8 cellular contexts compared by ENCODE assay signal in genomic region chr9:136342191-136343120, GRCh38. TPM values are rescaled to one million over a fixed set of nuclear protein-coding genes. Genes with fewer than 3 reads are reported as not detected.
DNase-seq lines count a peak whose midpoint lies in the region; ATAC-seq, FAIRE-seq and TF ChIP-seq lines count a peak whose summit lies in the region.

No MANE protein-coding gene starts in this region.

- no peaks in the 10 kb centered on the region for H3K9me3 Mint-ChIP-seq in activated naive CD8-positive, alpha-beta T cell treated with anti-CD3 and anti-CD28 coated beads, Interleukin-2, amount 50 U/mL, for 24 hours
- no peaks in the 10 kb centered on the region for H3K9me3 Mint-ChIP-seq in progenitor cell of endocrine pancreas (ENCODE audit: low read depth)

- H3K4me3 ChIP-seq in left ventricle myocardium inferior, result peak overlapping the region; percentile 64
- H3K4me3 ChIP-seq in urinary bladder (ENCODE audit: low read depth, low read length), result peak overlapping the region; percentile 38

- H3K27me3 Mint-ChIP-seq in activated naive CD8-positive, alpha-beta T cell treated with anti-CD3 and anti-CD28 coated beads, Interleukin-2, amount 50 U/mL, for 24 hours, result no peaks in the 10 kb centered on the region
- no peaks in the 10 kb centered on the region for H3K27me3 Mint-ChIP-seq in progenitor cell of endocrine pancreas

- H3K27ac ChIP-seq in left ventricle myocardium inferior (replicated peaks), result peak overlapping the region; percentile 96
- H3K27ac ChIP-seq in urinary bladder (ENCODE audit: low read depth), result no peak overlapping the region

- ATAC-seq in activated naive CD8-positive, alpha-beta T cell treated with anti-CD3 and anti-CD28 coated beads, Interleukin-2, amount 50 U/mL, for 24 hours, result no peak
- no peak for ATAC-seq in HG03159 (IDR thresholded peaks at IDR 0.05; ENCODE audit: unreplicated experiment)

- H3K27me3 ChIP-seq in left ventricle myocardium inferior (ENCODE audit: low read depth), result no peaks in the 10 kb centered on the region

- WGBS in urinary bladder, result 10% methylated on average over 59 of the region's 59 CpGs

- peaks cover 15% of the 10 kb centered on the region for H3K36me3 ChIP-seq in left ventricle myocardium inferior
- H3K36me3 ChIP-seq in urinary bladder (ENCODE audit: insufficient read depth), result no peaks in the 10 kb centered on the region

- H3K4me3 Mint-ChIP-seq in activated naive CD8-positive, alpha-beta T cell treated with anti-CD3 and anti-CD28 coated beads, Interleukin-2, amount 50 U/mL, for 24 hours, result no peak overlapping the region
- H3K4me3 Mint-ChIP-seq in progenitor cell of endocrine pancreas (ENCODE audit: low read depth), result peak overlapping the region; percentile 59

- no peaks in the 10 kb centered on the region for H3K4me1 Mint-ChIP-seq in activated naive CD8-positive, alpha-beta T cell treated with anti-CD3 and anti-CD28 coated beads, Interleukin-2, amount 50 U/mL, for 24 hours
- H3K4me1 Mint-ChIP-seq in progenitor cell of endocrine pancreas (ENCODE audit: low read depth), result peaks cover 3% of the 10 kb centered on the region

- intact Hi-C loops in left ventricle myocardium inferior (cut with micrococcal nuclease), result no loop called here

- no peak for TF ChIP-seq POLR2A in GM12891 (IDR thresholded peaks at IDR 0.05; ENCODE audit: low read depth, low read length)
- TF ChIP-seq POLR2A in H54 (IDR thresholded peaks at IDR 0.05; ENCODE audit: low read depth, low read length), result no peak

- no peaks in the 10 kb centered on the region for H3K9me3 ChIP-seq in left ventricle myocardium inferior (replicated peaks)

- H3K4me1 ChIP-seq in left ventricle myocardium inferior (peaks cover 73% of the 10 kb centered on the region), urinary bladder (ENCODE audit: insufficient read depth) (no peaks in the 10 kb centered on the region)

- no peak for FAIRE-seq in GM12891 (lab: Jason Lieb, UNC)
- no peak for FAIRE-seq in H54 (lab: Jason Lieb, UNC)

- no peak overlapping the region for H3K27ac Mint-ChIP-seq in activated naive CD8-positive, alpha-beta T cell treated with anti-CD3 and anti-CD28 coated beads, Interleukin-2, amount 50 U/mL, for 24 hours
- H3K27ac Mint-ChIP-seq in progenitor cell of endocrine pancreas, result peak overlapping the region; percentile 87

- DNase-seq in GM12891 (ENCODE audit: insufficient read length, low spot score) (peak; percentile 80), RPMI7951 (ENCODE audit: low read depth) (peak; percentile 69), left ventricle myocardium inferior (peak; percentile 87), progenitor cell of endocrine pancreas (ENCODE audit: low spot score, unreplicated experiment) (peak; percentile 87), H54 (ENCODE audit: insufficient read length, low spot score) (no peak)
- DNase-seq in activated naive CD8-positive, alpha-beta T cell treated with anti-CD3 and anti-CD28 coated beads, Interleukin-2, amount 50 U/mL, for 24 hours, result peak; percentile 79

- H3K36me3 Mint-ChIP-seq in activated naive CD8-positive, alpha-beta T cell treated with anti-CD3 and anti-CD28 coated beads, Interleukin-2, amount 50 U/mL, for 24 hours (ENCODE audit: low read depth), result no peaks in the 10 kb centered on the region
- H3K36me3 Mint-ChIP-seq in progenitor cell of endocrine pancreas (ENCODE audit: insufficient read depth), result peaks cover 4% of the 10 kb centered on the region

- TF ChIP-seq CTCF in left ventricle myocardium inferior (IDR thresholded peaks at IDR 0.05; ENCODE audit: borderline replicate concordance) (no peak), progenitor cell of endocrine pancreas (IDR thresholded peaks at IDR 0.05; ENCODE audit: unreplicated experiment) (no peak)

TF ChIP-seq in GM12891, 5 proteins besides CTCF, POLR2A, EP300 and RAD21:
- TF ChIP-seq TAF1 (IDR thresholded peaks at IDR 0.05; ENCODE audit: low read depth, low read length), result no peak
- TF ChIP-seq PAX5 (IDR thresholded peaks at IDR 0.05; ENCODE audit: insufficient read depth, low read length, severe bottlenecking), result no peak
- TF ChIP-seq POLR2AphosphoS5 (IDR thresholded peaks at IDR 0.05; ENCODE audit: low read depth, low read length), result no peak
- TF ChIP-seq POU2F2 (IDR thresholded peaks at IDR 0.05; ENCODE audit: low read depth, low read length), result no peak
- TF ChIP-seq SPI1 (IDR thresholded peaks at IDR 0.05; ENCODE audit: low read depth, low read length), result no peak

RNA-seq across cellular contexts. Expression of gene GPSM1, which starts 15.1 kb away (rescaled TPM):
- 0.04 TPM for polyA plus RNA-seq in GM12891 (2012; ENCODE audit: low read depth, missing spikeins)
- 6.3 and 6.6 TPM in 2 replicates for total RNA-seq in RPMI7951 (2014; rRNA removed; shearing (Covaris generic))
- total RNA-seq in left ventricle myocardium inferior, result 69.0 TPM
- 79.2 and 82.2 TPM in 2 replicates for total RNA-seq in progenitor cell of endocrine pancreas
- 22.3 TPM for total RNA-seq in urinary bladder
- polyA plus RNA-seq in urinary bladder, result 13.5 TPM

RNA-seq across cellular contexts. Expression of gene DNLZ, which starts 21.1 kb away (rescaled TPM):
- polyA plus RNA-seq in GM12891 (2012; ENCODE audit: low read depth, missing spikeins), result 12.1 TPM
- 15.3 and 17.1 TPM in 2 replicates for total RNA-seq in RPMI7951 (2014; rRNA removed; shearing (Covaris generic))
- total RNA-seq in left ventricle myocardium inferior, result 37.6 TPM
- total RNA-seq in progenitor cell of endocrine pancreas, result 16.2 and 18.4 TPM in 2 replicates
- total RNA-seq in urinary bladder, result 4.2 TPM
- 14.9 TPM for polyA plus RNA-seq in urinary bladder

RNA-seq across cellular contexts. Expression of gene CARD9, which starts 31.0 kb away (rescaled TPM):
- polyA plus RNA-seq in GM12891 (2012; ENCODE audit: low read depth, missing spikeins), result 0.33 TPM
- total RNA-seq in RPMI7951 (2014; rRNA removed; shearing (Covaris generic)), result 0.68 TPM in 1 of 2 replicates, not detected in the other
- total RNA-seq in left ventricle myocardium inferior (1.2 TPM), progenitor cell of endocrine pancreas (1.6 and 2.0 TPM in 2 replicates), urinary bladder (3.2 TPM)
- polyA plus RNA-seq in urinary bladder, result 2.9 TPM

RNA-seq across cellular contexts. Expression of gene CCDC187, which starts 38.6 kb away (rescaled TPM):
- polyA plus RNA-seq in GM12891 (2012; ENCODE audit: low read depth, missing spikeins), result 0.03 TPM
- not detected in 2 replicates for total RNA-seq in RPMI7951 (2014; rRNA removed; shearing (Covaris generic))
- total RNA-seq in left ventricle myocardium inferior (not detected), progenitor cell of endocrine pancreas (1.2 and 1.4 TPM in 2 replicates), urinary bladder (0.58 TPM)
- 0.19 TPM for polyA plus RNA-seq in urinary bladder

RNA-seq across cellular contexts. Expression of gene SNAPC4, which starts 57.5 kb away (rescaled TPM):
- polyA plus RNA-seq in GM12891 (2012; ENCODE audit: low read depth, missing spikeins), result 9.8 TPM
- total RNA-seq in RPMI7951 (2014; rRNA removed; shearing (Covaris generic)), result 4.6 and 4.9 TPM in 2 replicates
- total RNA-seq in left ventricle myocardium inferior (5.2 TPM), progenitor cell of endocrine pancreas (22.3 and 23.7 TPM in 2 replicates), urinary bladder (4.4 TPM)
- 7.3 TPM for polyA plus RNA-seq in urinary bladder
